In genomic region chr2:231115651-231116050, GRCh38 we compare ENCODE assay signal across 1 cellular context.
TF ChIP-seq lines count a peak whose summit lies in the region.

No MANE protein-coding gene starts in this region.

TF ChIP-seq in GM23338, 12 proteins besides CTCF, POLR2A, EP300 and RAD21 (continued from another document):
- TF ChIP-seq REST (IDR thresholded peaks at IDR 0.05; ENCODE audit: unreplicated experiment) (no peak), EZH2phosphoT487 (IDR thresholded peaks at IDR 0.05; ENCODE audit: unreplicated experiment) (no peak), EZH2 (IDR thresholded peaks at IDR 0.05; ENCODE audit: low read depth, unreplicated experiment) (no peak), ZNF462 (CRISPR knock-in tag; IDR thresholded peaks at IDR 0.05) (no peak), JUNB (IDR thresholded peaks at IDR 0.05; ENCODE audit: unreplicated experiment) (no peak), ZNF114 (CRISPR knock-in tag; IDR thresholded peaks at IDR 0.05) (no peak)
